Comparison of ENCODE assay signal across 17 cellular contexts in the genomic region with DNA sequence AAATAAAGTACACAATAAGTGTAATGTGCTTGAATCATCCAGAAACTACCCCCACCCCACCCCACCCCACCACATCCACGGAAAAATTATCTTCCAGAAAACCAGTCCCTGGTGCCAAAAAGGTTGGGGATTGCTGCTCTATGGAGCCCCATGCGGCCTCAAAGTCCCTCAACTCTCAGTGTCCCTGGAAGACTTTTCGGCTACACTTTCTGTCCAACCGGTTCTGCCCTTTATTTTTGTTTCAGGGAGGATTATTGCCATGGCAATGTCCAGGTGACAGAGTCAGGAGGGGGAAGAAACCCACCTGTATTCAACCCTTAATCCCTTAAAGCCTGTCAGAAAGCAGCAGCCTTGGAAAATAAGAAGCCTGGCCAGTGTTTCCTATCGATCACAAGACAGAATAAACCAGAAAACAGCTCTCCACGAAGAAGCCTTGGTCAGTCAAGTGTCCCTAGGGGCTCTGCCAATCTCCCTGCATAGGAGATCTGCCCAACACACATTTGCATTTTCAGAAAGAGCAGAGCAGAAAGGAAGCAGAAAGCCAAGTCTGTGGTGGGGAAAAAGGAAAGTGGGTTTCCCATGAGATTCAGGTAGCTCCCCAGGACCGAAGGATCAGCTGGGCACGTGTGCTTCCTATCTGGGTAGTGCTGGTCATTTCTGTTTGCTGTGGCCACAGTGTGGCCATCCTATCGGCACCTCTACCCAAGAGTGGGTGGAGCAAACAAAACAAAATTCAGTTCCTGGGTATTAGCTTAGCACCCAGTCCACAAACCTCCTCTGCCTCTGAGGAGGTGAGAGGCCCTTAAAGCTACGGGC.
DNase-seq lines count a peak whose midpoint lies in the region; ATAC-seq and TF ChIP-seq lines count a peak whose summit lies in the region.
"Had no signal": no experiment of that assay in that cellular context is flagged by ENCODE, and none has a peak within 500 bp of the region (broad histone marks: within the 10 kb centered on the region; RNA-seq: fewer than 3 reads in every experiment).

No MANE protein-coding gene starts in this region.

- H3K9me3 ChIP-seq in Panc1 (ENCODE audit: control insufficient read depth, insufficient read depth, low read depth, low read length), result no peaks in the 10 kb centered on the region
- H3K9me3 ChIP-seq in mucosa of rectum (ENCODE audit: control insufficient read depth in 2 of 2, low read length in 2 of 2), result no peaks in the 10 kb centered on the region
- H3K9me3 ChIP-seq: adrenal gland had no signal

- H3K4me3 ChIP-seq in Panc1 (ENCODE audit: low read depth in 2 of 2, low read length in 2 of 2) (no peak overlapping the region), mucosa of rectum (ENCODE audit: low read length in 2 of 2) (no peak overlapping the region)
- H3K4me3 ChIP-seq: adrenal gland had no signal

- H3K4me1 ChIP-seq in Panc1 (ENCODE audit: control insufficient read depth, insufficient read depth, low read length), result peaks cover 98% of the 10 kb centered on the region
- H3K4me1 ChIP-seq in mucosa of rectum (ENCODE audit: control insufficient read depth in 2 of 2, insufficient read depth in 2 of 2, low read length in 2 of 2), result peaks cover 51 to 64% of the 10 kb centered on the region in 2 donors
- H3K4me1 ChIP-seq: adrenal gland had no signal

- in situ Hi-C loops in Panc1 (cut with HindIII; ENCODE audit: low pct_unique_long_range_greater_than_20kb, low sequenced_read_pairs), result no loop called here

- ATAC-seq in GM18517 (IDR thresholded peaks at IDR 0.05; ENCODE audit: unreplicated experiment), result peak; percentile 45
- ATAC-seq in Panc1, result no peak
- ATAC-seq in activated T-helper 17 cell treated with anti-CD3 and anti-CD28 coated beads, Interleukin-2, amount 50 U/mL, for 72 hours (replicated peaks), result no peak
- ATAC-seq: stimulated activated memory B cell treated with anti-CD40 and anti-IgM and Interleukin-4, amounts not matched to agents 10 μg/mL and 1 μg/mL and 100 μg/mL, for 72 hours had no signal

- H3K4me3 Mint-ChIP-seq in HFFc6, result no peak overlapping the region
- no peak overlapping the region for H3K4me3 Mint-ChIP-seq in activated T-helper 17 cell treated with anti-CD3 and anti-CD28 coated beads, Interleukin-2, amount 50 U/mL, for 72 hours
- H3K4me3 Mint-ChIP-seq: dendritic cell treated with granulocyte-macrophage colony-stimulating factor and Interleukin-4, amounts not matched to agents 40 ng/mL and 50 ng/mL, for 4 days; immature natural killer cell; stimulated activated memory B cell treated with anti-CD40 and anti-IgM and Interleukin-4, amounts not matched to agents 10 μg/mL and 1 μg/mL and 100 μg/mL, for 72 hours had no signal

- no peaks in the 10 kb centered on the region for H3K9me3 Mint-ChIP-seq in HFFc6
- no peaks in the 10 kb centered on the region for H3K9me3 Mint-ChIP-seq in activated T-helper 17 cell treated with anti-CD3 and anti-CD28 coated beads, Interleukin-2, amount 50 U/mL, for 72 hours
- H3K9me3 Mint-ChIP-seq: dendritic cell treated with granulocyte-macrophage colony-stimulating factor and Interleukin-4, amounts not matched to agents 40 ng/mL and 50 ng/mL, for 4 days; immature natural killer cell; stimulated activated memory B cell treated with anti-CD40 and anti-IgM and Interleukin-4, amounts not matched to agents 10 μg/mL and 1 μg/mL and 100 μg/mL, for 72 hours had no signal

- peak overlapping the region; percentile 32 to 52 for H3K9ac ChIP-seq in mucosa of rectum (ENCODE audit: low read depth in 1 of 2, low read length in 2 of 2)

- no peak for TF ChIP-seq CTCF in HFFc6 (IDR thresholded peaks at IDR 0.05)
- TF ChIP-seq CTCF in Panc1 (IDR thresholded peaks at IDR 0.05), result no peak

- DNase-seq in HFFc6 (no peak), Panc1 (ENCODE audit: low read depth, low spot score) (no peak), Ammon's horn (ENCODE audit: low spot score) (no peak), NCI-H1436 (lab: John Stamatoyannopoulos, UW) (no peak), HUDEP-2 (lab: John Stamatoyannopoulos, UW; ENCODE audit: unreplicated experiment in 76 of 76) (no peak)
- DNase-seq: activated CD8-positive, alpha-beta memory T cell treated with anti-CD3 and anti-CD28 coated beads, Interleukin-2, amount 50 U/mL, for 48 hours; adrenal gland; AML-193; immature natural killer cell; NCI-H1092 treated with DMSO at 0.1 percent for 48 hours; NCI-H69; stimulated activated CD4-positive, alpha-beta T cell treated with anti-CD3 and anti-CD28 coated beads, Interleukin-2, amount 100 ng/mL, for 48 hours had no signal

- H3K36me3 ChIP-seq in Panc1 (ENCODE audit: control insufficient read depth, insufficient read depth, low read length) (no peaks in the 10 kb centered on the region), mucosa of rectum (ENCODE audit: control insufficient read depth in 2 of 2, insufficient read depth in 2 of 2, low read length in 2 of 2) (no peaks in the 10 kb centered on the region)
- H3K36me3 ChIP-seq: adrenal gland had no signal

- CTCF ChIA-PET in Panc1 (lab: Charles Lee), result no interaction called here

- intact Hi-C loops in Panc1 (cut with micrococcal nuclease; ENCODE audit: unreplicated experiment), result loop anchor here (10.0 kb wide), 1 partner anchor 339 kb away; a partner anchor contains a TSS

- POLR2A ChIA-PET in Panc1 (lab: Charles Lee), result interaction anchor here (0.6 to 0.7 kb wide), 2 partner anchors 26 to 338 kb away, joined by 3 to 5 read pairs; no protein-coding TSS in a partner anchor

- no TSS peak for BruUV-seq in Panc1 (replicated peaks; lab: Mats Ljungman, UMichigan)

- H3K27me3 ChIP-seq in Panc1 (ENCODE audit: control insufficient read depth, insufficient read depth, low read length) (no peaks in the 10 kb centered on the region), mucosa of rectum (ENCODE audit: control insufficient read depth in 2 of 2, insufficient read depth in 2 of 2, low read length in 2 of 2) (no peaks in the 10 kb centered on the region)
- H3K27me3 ChIP-seq: adrenal gland had no signal

- H3K27ac ChIP-seq in Panc1 (ENCODE audit: low read length) (peak overlapping the region; percentile 98), mucosa of rectum (ENCODE audit: low read depth in 2 of 2, low read length in 2 of 2) (peak overlapping the region; percentile 38 to 53)
- H3K27ac ChIP-seq: adrenal gland had no signal

- H3K27me3 Mint-ChIP-seq in HFFc6 (ENCODE audit: insufficient read depth), result no peaks in the 10 kb centered on the region; the same call in none of the 2 replicates
- H3K27me3 Mint-ChIP-seq in activated T-helper 17 cell treated with anti-CD3 and anti-CD28 coated beads, Interleukin-2, amount 50 U/mL, for 72 hours, result peaks cover 7% of the 10 kb centered on the region

- H3K36me3 Mint-ChIP-seq in HFFc6 (ENCODE audit: low read depth), result no peaks in the 10 kb centered on the region
- H3K36me3 Mint-ChIP-seq in activated T-helper 17 cell treated with anti-CD3 and anti-CD28 coated beads, Interleukin-2, amount 50 U/mL, for 72 hours (ENCODE audit: low read depth), result no peaks in the 10 kb centered on the region
- H3K36me3 Mint-ChIP-seq: immature natural killer cell; stimulated activated memory B cell treated with anti-CD40 and anti-IgM and Interleukin-4, amounts not matched to agents 10 μg/mL and 1 μg/mL and 100 μg/mL, for 72 hours had no signal

- H3K27ac Mint-ChIP-seq in HFFc6, result peak overlapping the region; percentile 96; the same call in 1 of the 2 replicates
- no peak overlapping the region for H3K27ac Mint-ChIP-seq in activated T-helper 17 cell treated with anti-CD3 and anti-CD28 coated beads, Interleukin-2, amount 50 U/mL, for 72 hours
- H3K27ac Mint-ChIP-seq: dendritic cell treated with granulocyte-macrophage colony-stimulating factor and Interleukin-4, amounts not matched to agents 40 ng/mL and 50 ng/mL, for 4 days; immature natural killer cell; stimulated activated memory B cell treated with anti-CD40 and anti-IgM and Interleukin-4, amounts not matched to agents 10 μg/mL and 1 μg/mL and 100 μg/mL, for 72 hours had no signal

- H3K4me1 Mint-ChIP-seq in HFFc6 (ENCODE audit: low read depth), result peaks cover 47% of the 10 kb centered on the region
- no peaks in the 10 kb centered on the region for H3K4me1 Mint-ChIP-seq in activated T-helper 17 cell treated with anti-CD3 and anti-CD28 coated beads, Interleukin-2, amount 50 U/mL, for 72 hours
- H3K4me1 Mint-ChIP-seq: immature natural killer cell had no signal
